1 cellular context compared by ENCODE assay signal in genomic region chr21:14826630-14827029, GRCh38.
TF ChIP-seq lines count a peak whose summit lies in the region.

No MANE protein-coding gene starts in this region.

TF ChIP-seq in WTC11, 78 proteins besides CTCF, POLR2A, EP300 and RAD21 (continued from another document):
- TF ChIP-seq CBFB (CRISPR knock-in tag; IDR thresholded peaks at IDR 0.05; ENCODE audit: low read depth) (no peak), KAT7 (CRISPR knock-in tag; IDR thresholded peaks at IDR 0.05; ENCODE audit: borderline replicate concordance) (no peak), SMAD3 (CRISPR knock-in tag; IDR thresholded peaks at IDR 0.05; ENCODE audit: borderline replicate concordance) (no peak), HMGA2 (CRISPR knock-in tag; IDR thresholded peaks at IDR 0.05) (no peak), ZNF219 (CRISPR knock-in tag; IDR thresholded peaks at IDR 0.05; ENCODE audit: borderline replicate concordance) (no peak), ZBTB21 (CRISPR knock-in tag; IDR thresholded peaks at IDR 0.05; ENCODE audit: borderline replicate concordance) (no peak), SP1 (CRISPR knock-in tag; conservative IDR thresholded peaks at IDR 0.05) (no peak), PRDM15 (CRISPR knock-in tag; IDR thresholded peaks at IDR 0.05) (no peak), ERG (CRISPR knock-in tag; IDR thresholded peaks at IDR 0.05) (no peak)
